ENCODE assay signal across 9 cellular contexts in genomic region chr16:72066747-72067146, GRCh38. TPM values are rescaled to one million over a fixed set of nuclear protein-coding genes. Genes with fewer than 3 reads are reported as not detected.
DNase-seq lines count a peak whose midpoint lies in the region; ATAC-seq, FAIRE-seq and TF ChIP-seq lines count a peak whose summit lies in the region.
"Had no signal": no experiment of that assay in that cellular context is flagged by ENCODE, and none has a peak within 500 bp of the region (broad histone marks: within the 10 kb centered on the region; RNA-seq: fewer than 3 reads in every experiment).

No MANE protein-coding gene starts in this region.

- no peaks in the 10 kb centered on the region for H3K23me2 ChIP-seq in H1 (ENCODE audit: low read depth, low read length)

- no TSS peak for BruUV-seq in OCI-LY7 (replicated peaks; lab: Mats Ljungman, UMichigan)

- TF ChIP-seq EP300 in H1 (IDR thresholded peaks at IDR 0.05; ENCODE audit: borderline replicate concordance in 1 of 2, low read depth in 2 of 2, low read length in 2 of 2): no peak

- peaks cover 4% of the 10 kb centered on the region for H3K9me3 Mint-ChIP-seq in GM23338

- peak; percentile 76 to 84 for TF ChIP-seq RAD21 in H1 (IDR thresholded peaks at IDR 0.05 in 1 of 2, conservative IDR thresholded peaks at IDR 0.05 in 1 of 2; ENCODE audit: low read depth in 2 of 2, low read length in 2 of 2)

- H2BK120ac ChIP-seq in H1 (replicated peaks; ENCODE audit: low read depth, low read length) (no peak overlapping the region), mesendoderm (ENCODE audit: low read depth, low read length) (no peak overlapping the region)

- CTCF ChIA-PET in OCI-LY7 (lab: Charles Lee; ENCODE audit: unreplicated experiment): no interaction called here
- CTCF ChIA-PET in H1 (lab: Charles Lee; ENCODE audit: partially characterized antibody): interaction anchor here (0.6 to 3.8 kb wide), 17 partner anchors 12 to 379 kb away, joined by 3 to 108 read pairs (median 4); partner anchors contain the start of genes DHX38, HP and TXNL4B

- intact Hi-C loops in OCI-LY7 (cut with micrococcal nuclease; ENCODE audit: unreplicated experiment): loop anchor here (2.0 kb wide), 1 partner anchor 32 kb away; no protein-coding TSS in a partner anchor

- POLR2A ChIA-PET in OCI-LY7 (lab: Charles Lee): interaction anchor here (0.5 to 1.0 kb wide), 2 partner anchors 29 to 538 kb away, joined by 3 read pairs; no protein-coding TSS in a partner anchor
- POLR2A ChIA-PET in H1 (lab: Charles Lee; ENCODE audit: partially characterized antibody): interaction anchor here (0.7 to 0.9 kb wide), 3 partner anchors 11 to 30 kb away, joined by 3 to 4 read pairs (median 3); no protein-coding TSS in a partner anchor

- H3K9ac ChIP-seq in H1 (replicated peaks in 1 of 4; ENCODE audit: extremely low read depth in 1 of 4, low read depth in 3 of 4, low read length in 3 of 4): no peak overlapping the region
- peak overlapping the region; percentile 38 for H3K9ac ChIP-seq in mesendoderm (ENCODE audit: low read length)

- no peaks in the 10 kb centered on the region for H3K36me3 Mint-ChIP-seq in GM23338 (ENCODE audit: low read depth)

- no peak overlapping the region for H2BK12ac ChIP-seq in H1 (ENCODE audit: low read depth, low read length)

- H2AFZ ChIP-seq in GM23338: no peak overlapping the region
- no peak overlapping the region for H2AFZ ChIP-seq in OCI-LY7 (ENCODE audit: low read length)
- no peak overlapping the region for H2AFZ ChIP-seq in H1 (ENCODE audit: low read length)

- H3K79me1 ChIP-seq in H1 (ENCODE audit: low read depth, low read length) (no peaks in the 10 kb centered on the region), mesendoderm (ENCODE audit: low read length) (no peaks in the 10 kb centered on the region)

- no peak overlapping the region for H3K56ac ChIP-seq in H1 (replicated peaks; ENCODE audit: insufficient read length, low read depth, low read length)
- no peak overlapping the region for H3K56ac ChIP-seq in mesendoderm (ENCODE audit: low read length)

- H2BK5ac ChIP-seq in H1 (ENCODE audit: low read depth, low read length) (no peak overlapping the region), mesendoderm (ENCODE audit: low read length) (no peak overlapping the region)

- no peaks in the 10 kb centered on the region for H3K27me3 ChIP-seq in GM23338 (ENCODE audit: insufficient read depth)
- no peaks in the 10 kb centered on the region for H3K27me3 ChIP-seq in H1 (replicated peaks in 1 of 4; ENCODE audit: control insufficient read depth in 3 of 4, extremely low read depth in 1 of 4, insufficient read depth in 3 of 4, low read length in 3 of 4)
- H3K27me3 ChIP-seq in mesendoderm (ENCODE audit: insufficient read depth, low read length, poor library complexity): no peaks in the 10 kb centered on the region

- no peak overlapping the region for H4K91ac ChIP-seq in H1 (replicated peaks; ENCODE audit: insufficient read length, low read length)

- FAIRE-seq in H1 (lab: Jason Lieb, UNC): no peak

- H3K4me1 ChIP-seq in GM23338 (ENCODE audit: insufficient read depth) (no peaks in the 10 kb centered on the region), OCI-LY7 (ENCODE audit: insufficient read depth, low read length, poor library complexity, severe bottlenecking) (no peaks in the 10 kb centered on the region), H1 (replicated peaks in 1 of 4; ENCODE audit: control insufficient read depth in 3 of 4, insufficient read depth in 4 of 4, low read length in 3 of 4) (no peaks in the 10 kb centered on the region), mesendoderm (ENCODE audit: control insufficient read depth, low read depth, low read length) (no peaks in the 10 kb centered on the region)

- H3K23ac ChIP-seq in H1 (ENCODE audit: insufficient read length): no peak overlapping the region
- H3K23ac ChIP-seq in mesendoderm (ENCODE audit: low read length): no peak overlapping the region

- H3K9me3 ChIP-seq in OCI-LY7 (ENCODE audit: low read length) (no peaks in the 10 kb centered on the region), H1 (ENCODE audit: insufficient read depth in 2 of 2, low read depth in 1 of 2, low read length in 1 of 2) (no peaks in the 10 kb centered on the region)

- H3K9me2 ChIP-seq in GM23338 (ENCODE audit: insufficient read depth): no peaks in the 10 kb centered on the region
- no peaks in the 10 kb centered on the region for H3K9me2 ChIP-seq in OCI-LY7 (ENCODE audit: insufficient read depth, low read length)

- H3K79me2 ChIP-seq in GM23338 (replicated peaks; ENCODE audit: insufficient read depth) (no peaks in the 10 kb centered on the region), OCI-LY7 (ENCODE audit: insufficient read depth, low read depth, low read length) (no peaks in the 10 kb centered on the region), H1 (ENCODE audit: control insufficient read depth in 1 of 2, insufficient read depth in 2 of 2, low read length in 2 of 2) (no peaks in the 10 kb centered on the region), mesendoderm (ENCODE audit: control insufficient read depth, insufficient read depth, low read length) (no peaks in the 10 kb centered on the region)

- no peak overlapping the region for H4K5ac ChIP-seq in H1 (ENCODE audit: insufficient read length, low read depth, low read length)
- no peak overlapping the region for H4K5ac ChIP-seq in mesendoderm (ENCODE audit: low read length)

- TF ChIP-seq CTCF in GM23338 (conservative IDR thresholded peaks at IDR 0.05; ENCODE audit: low read depth in 2 of 2) (peak; percentile 67 to 69), OCI-LY7 (conservative IDR thresholded peaks at IDR 0.05; ENCODE audit: low read length) (peak; percentile 83), H1 (IDR thresholded peaks at IDR 0.05; ENCODE audit: control extremely low read depth in 1 of 3, insufficient read depth in 1 of 3, low read depth in 1 of 3, low read length in 3 of 3) (peak in 2 of 3 experiments; percentile 61 to 73; a peak in 3 of 4 replicates)

- H3K27ac Mint-ChIP-seq in GM23338: no peak overlapping the region

- H2BK20ac ChIP-seq in H1 (ENCODE audit: low read length): no peak overlapping the region

- WGBS in H1 (ENCODE audit: extremely low coverage in 1 of 2, insufficient coverage in 1 of 2, insufficient read length in 1 of 2, insufficient replicate concordance in 2 of 2, low coverage in 1 of 2, low lambda C conversion rate in 2 of 2, missing lambda C conversion rate in 1 of 2), 2 experiments: 12% methylated on average over 1 of the region's 1 CpG; no CpG with 5 or more reads in 1 of the 2 experiments
- no CpG with 5 or more reads among the region's 1 CpG for WGBS in mesendoderm (ENCODE audit: extremely low coverage, insufficient coverage, low lambda C conversion rate)

- no peak overlapping the region for H2AK5ac ChIP-seq in H1 (ENCODE audit: low read depth, low read length)
- H2AK5ac ChIP-seq in mesendoderm (ENCODE audit: low read length): no peak overlapping the region

- TF ChIP-seq POLR2A in H1 (IDR thresholded peaks at IDR 0.05; ENCODE audit: control extremely low read depth in 1 of 2, low read depth in 2 of 2, low read length in 2 of 2): no peak

- H3K4me1 Mint-ChIP-seq in GM23338: no peaks in the 10 kb centered on the region

- H3K36me3 ChIP-seq in GM23338 (ENCODE audit: insufficient read depth): no peaks in the 10 kb centered on the region
- H3K36me3 ChIP-seq in OCI-LY7 (ENCODE audit: insufficient read depth, low read length): no peaks in the 10 kb centered on the region
- H3K36me3 ChIP-seq in H1 (ENCODE audit: control insufficient read depth in 2 of 4, insufficient read depth in 4 of 4, low read length in 3 of 4): no peaks in the 10 kb centered on the region
- H3K36me3 ChIP-seq in mesendoderm (ENCODE audit: control insufficient read depth, insufficient read depth, low read length): no peaks in the 10 kb centered on the region

- H3F3A ChIP-seq in GM23338 (replicated peaks; ENCODE audit: low read depth): no peaks in the 10 kb centered on the region

- H3K4me2 ChIP-seq in GM23338 (no peak overlapping the region), OCI-LY7 (ENCODE audit: low read length) (no peak overlapping the region), H1 (ENCODE audit: insufficient read depth in 1 of 2, low read depth in 2 of 2, low read length in 2 of 2) (no peak overlapping the region), mesendoderm (ENCODE audit: low read length) (no peak overlapping the region)

- H2BK15ac ChIP-seq in H1 (ENCODE audit: low read length) (no peak overlapping the region), mesendoderm (replicated peaks; ENCODE audit: low read depth) (no peak overlapping the region)

- H3K14ac ChIP-seq in H1 (ENCODE audit: insufficient read length): no peak overlapping the region

- no peak overlapping the region for H4K8ac ChIP-seq in H1 (ENCODE audit: extremely low read depth, insufficient read depth, low read length)
- no peak overlapping the region for H4K8ac ChIP-seq in mesendoderm (ENCODE audit: low read depth, low read length)

- ATAC-seq in GM23338 (peak; percentile 78), GM19328 (IDR thresholded peaks at IDR 0.05; ENCODE audit: unreplicated experiment) (no peak)

- H3K4ac ChIP-seq in H1 (replicated peaks; ENCODE audit: insufficient read length, low read depth, low read length) (no peak overlapping the region), mesendoderm (ENCODE audit: low read depth, low read length) (no peak overlapping the region)

- peaks cover 3% of the 10 kb centered on the region for H3K27me3 Mint-ChIP-seq in GM23338 (ENCODE audit: insufficient read depth, low read depth, poor library complexity)

- DNase-seq in DMS153 (lab: John Stamatoyannopoulos, UW): peak; percentile 24
- DNase-seq in GM23338 (ENCODE audit: low spot score): peak; percentile 77
- DNase-seq in OCI-LY7 (ENCODE audit: low spot score): peak; percentile 47
- no peak for DNase-seq in H1 (ENCODE audit: low read depth in 1 of 2, low spot score in 2 of 2)
- DNase-seq in mesendoderm: peak; percentile 68
- no peak for DNase-seq in UCSD-AML1 (lab: John Stamatoyannopoulos, UW; ENCODE audit: unreplicated experiment)
- DNase-seq in activated CD8-positive, alpha-beta memory T cell treated with anti-CD3 and anti-CD28 coated beads for 24 hours: no peak

- H3K27ac ChIP-seq in GM23338 (ENCODE audit: low read depth) (no peak overlapping the region), OCI-LY7 (ENCODE audit: low read depth, low read length, poor library complexity, severe bottlenecking) (no peak overlapping the region), H1 (ENCODE audit: low read depth, low read length) (no peak overlapping the region), mesendoderm (ENCODE audit: low read depth, low read length) (no peak overlapping the region)
- H3K27ac ChIP-seq: skin epidermis had no signal

- H4K20me1 ChIP-seq in GM23338 (replicated peaks; ENCODE audit: insufficient read depth) (no peaks in the 10 kb centered on the region), OCI-LY7 (ENCODE audit: insufficient read depth, low read length) (no peaks in the 10 kb centered on the region), H1 (replicated peaks in 1 of 2; ENCODE audit: control insufficient read depth in 1 of 2, insufficient read depth in 2 of 2, low read length in 2 of 2) (no peaks in the 10 kb centered on the region)

- H3K4me3 Mint-ChIP-seq in GM23338: no peak overlapping the region

- H3K18ac ChIP-seq in H1 (ENCODE audit: extremely low read depth, low read length): no peak overlapping the region
- H3K18ac ChIP-seq in mesendoderm (ENCODE audit: low read length): no peak overlapping the region

- H3K4me3 ChIP-seq in GM23338: no peak overlapping the region
- no peak overlapping the region for H3K4me3 ChIP-seq in OCI-LY7 (ENCODE audit: low read depth, low read length, poor library complexity, severe bottlenecking)
- no peak overlapping the region for H3K4me3 ChIP-seq in H1 (ENCODE audit: extremely low read depth in 1 of 4, insufficient read depth in 2 of 4, low read depth in 3 of 4, low read length in 4 of 4)
- no peak overlapping the region for H3K4me3 ChIP-seq in mesendoderm (ENCODE audit: low read length)
- H3K4me3 ChIP-seq: skin epidermis had no signal

RNA-seq across cellular contexts. Expression of gene HPR, which starts 3.7 kb away (rescaled TPM):
- total RNA-seq in GM23338 (2014; rRNA removed; shearing (Covaris generic)): not detected in 2 replicates
- polyA plus RNA-seq in GM23338 (2016; fragmentation: Nextera tagmentation; extraction: Ambion mirVana): not detected in 2 replicates
- total RNA-seq in OCI-LY7 (2014; rRNA removed; shearing (Covaris generic)): not detected in 2 replicates
- total RNA-seq in OCI-LY7 (2022): not detected in 2 replicates
- not detected in 2 replicates for total RNA-seq in H1 (2021; fragmentation: NEBNext Ultra II Directional; extraction: Animal tissue kit (Norgen Biotek cat#: 25700))
- 0.14 and 0.24 TPM in 2 replicates for polyA plus RNA-seq in H1 (2011; rRNA removed)
- 0.10 TPM for polyA plus RNA-seq in H1 (2011; cell fraction: cytosol; rRNA removed)
- not detected for polyA plus RNA-seq in H1 (2011; cell fraction: nucleus; rRNA removed)
- 0.17 TPM in 1 of 4 replicates, not detected in the others for polyA plus RNA-seq in H1 (2012, experiment 1 of 2)
- not detected for polyA plus RNA-seq in H1 (2012, experiment 2 of 2)
- not detected for polyA plus RNA-seq in H1 (2013, experiment 1 of 2)
- not detected for polyA plus RNA-seq in H1 (2013, experiment 2 of 2)
- not detected in 2 replicates for polyA minus RNA-seq in H1 (2011; rRNA and poly(A)+ RNA removed)
- polyA minus RNA-seq in H1 (2011; cell fraction: cytosol; rRNA and poly(A)+ RNA removed): not detected
- not detected for polyA minus RNA-seq in H1 (2011; cell fraction: nucleus; rRNA and poly(A)+ RNA removed)
- polyA plus RNA-seq in mesendoderm (2013, experiment 1 of 2): 0.03 TPM
- polyA plus RNA-seq in mesendoderm (2013, experiment 2 of 2): not detected

RNA-seq across cellular contexts. Expression of gene HP, which starts 12.4 kb away (rescaled TPM):
- total RNA-seq in GM23338 (2014; rRNA removed; shearing (Covaris generic)): not detected in 2 replicates
- polyA plus RNA-seq in GM23338 (2016; fragmentation: Nextera tagmentation; extraction: Ambion mirVana) (0.26 and 0.43 TPM in 2 replicates), H1 (2011; rRNA removed) (not detected in 2 replicates)
- total RNA-seq in OCI-LY7 (2014; rRNA removed; shearing (Covaris generic)): not detected in 2 replicates
- not detected in 2 replicates for total RNA-seq in OCI-LY7 (2022)
- total RNA-seq in H1 (2021; fragmentation: NEBNext Ultra II Directional; extraction: Animal tissue kit (Norgen Biotek cat#: 25700)): not detected in 2 replicates
- 0.08 TPM for polyA plus RNA-seq in H1 (2011; cell fraction: cytosol; rRNA removed)
- not detected for polyA plus RNA-seq in H1 (2011; cell fraction: nucleus; rRNA removed)
- 0.19 TPM in 1 of 4 replicates, not detected in the others for polyA plus RNA-seq in H1 (2012, experiment 1 of 2)
- not detected for polyA plus RNA-seq in H1 (2012, experiment 2 of 2)
- not detected for polyA plus RNA-seq in H1 (2013, experiment 1 of 2)
- not detected for polyA plus RNA-seq in H1 (2013, experiment 2 of 2)
- not detected in 2 replicates for polyA minus RNA-seq in H1 (2011; rRNA and poly(A)+ RNA removed)
- not detected for polyA minus RNA-seq in H1 (2011; cell fraction: cytosol; rRNA and poly(A)+ RNA removed)
- not detected for polyA minus RNA-seq in H1 (2011; cell fraction: nucleus; rRNA and poly(A)+ RNA removed)
- polyA plus RNA-seq in mesendoderm (2013, experiment 1 of 2): not detected
- polyA plus RNA-seq in mesendoderm (2013, experiment 2 of 2): not detected

RNA-seq across cellular contexts. Expression of gene TXNL4B, which starts 26.7 kb away (rescaled TPM):
- 8.9 and 9.0 TPM in 2 replicates for total RNA-seq in GM23338 (2014; rRNA removed; shearing (Covaris generic))
- polyA plus RNA-seq in GM23338 (2016; fragmentation: Nextera tagmentation; extraction: Ambion mirVana): 3.7 and 4.6 TPM in 2 replicates
- 7.9 and 9.5 TPM in 2 replicates for total RNA-seq in OCI-LY7 (2014; rRNA removed; shearing (Covaris generic))
- 14.5 and 16.4 TPM in 2 replicates for total RNA-seq in OCI-LY7 (2022)
- 8.6 and 10.6 TPM in 2 replicates for total RNA-seq in H1 (2021; fragmentation: NEBNext Ultra II Directional; extraction: Animal tissue kit (Norgen Biotek cat#: 25700))
- 4.7 and 6.7 TPM in 2 replicates for polyA plus RNA-seq in H1 (2011; rRNA removed)
- polyA plus RNA-seq in H1 (2011; cell fraction: cytosol; rRNA removed): 6.7 TPM
- polyA plus RNA-seq in H1 (2011; cell fraction: nucleus; rRNA removed): 3.1 TPM
- 5.5 to 7.1 TPM (median 6.1 TPM) in 4 replicates for polyA plus RNA-seq in H1 (2012, experiment 1 of 2)
- polyA plus RNA-seq in H1 (2012, experiment 2 of 2): 4.4 TPM
- polyA plus RNA-seq in H1 (2013, experiment 1 of 2): 5.6 TPM
- 5.0 TPM for polyA plus RNA-seq in H1 (2013, experiment 2 of 2)
- 3.3 and 5.0 TPM in 2 replicates for polyA minus RNA-seq in H1 (2011; rRNA and poly(A)+ RNA removed)
- 3.4 TPM for polyA minus RNA-seq in H1 (2011; cell fraction: cytosol; rRNA and poly(A)+ RNA removed)
- 5.1 TPM for polyA minus RNA-seq in H1 (2011; cell fraction: nucleus; rRNA and poly(A)+ RNA removed)
- polyA plus RNA-seq in mesendoderm (2013, experiment 1 of 2): 6.6 TPM
- 6.1 TPM for polyA plus RNA-seq in mesendoderm (2013, experiment 2 of 2)

RNA-seq across cellular contexts. Expression of gene DHX38, which starts 26.9 kb away (rescaled TPM):
- total RNA-seq in GM23338 (2014; rRNA removed; shearing (Covaris generic)): 34.2 and 46.4 TPM in 2 replicates
- polyA plus RNA-seq in GM23338 (2016; fragmentation: Nextera tagmentation; extraction: Ambion mirVana): 31.4 and 32.9 TPM in 2 replicates
- 56.6 and 71.9 TPM in 2 replicates for total RNA-seq in OCI-LY7 (2014; rRNA removed; shearing (Covaris generic))
- 84.7 and 86.5 TPM in 2 replicates for total RNA-seq in OCI-LY7 (2022)
- total RNA-seq in H1 (2021; fragmentation: NEBNext Ultra II Directional; extraction: Animal tissue kit (Norgen Biotek cat#: 25700)): 53.5 and 58.3 TPM in 2 replicates
- polyA plus RNA-seq in H1 (2011; rRNA removed): 27.3 and 43.6 TPM in 2 replicates
- polyA plus RNA-seq in H1 (2011; cell fraction: cytosol; rRNA removed): 58.0 TPM
- 134 TPM for polyA plus RNA-seq in H1 (2011; cell fraction: nucleus; rRNA removed)
- 58.4 to 76.4 TPM (median 70.3 TPM) in 4 replicates for polyA plus RNA-seq in H1 (2012, experiment 1 of 2)
- 18.4 TPM for polyA plus RNA-seq in H1 (2012, experiment 2 of 2)
- polyA plus RNA-seq in H1 (2013, experiment 1 of 2): 26.7 TPM
- 26.6 TPM for polyA plus RNA-seq in H1 (2013, experiment 2 of 2)
- 51.2 and 78.2 TPM in 2 replicates for polyA minus RNA-seq in H1 (2011; rRNA and poly(A)+ RNA removed)
- polyA minus RNA-seq in H1 (2011; cell fraction: cytosol; rRNA and poly(A)+ RNA removed): 38.4 TPM
- polyA minus RNA-seq in H1 (2011; cell fraction: nucleus; rRNA and poly(A)+ RNA removed): 50.9 TPM
- 37.8 TPM for polyA plus RNA-seq in mesendoderm (2013, experiment 1 of 2)
- polyA plus RNA-seq in mesendoderm (2013, experiment 2 of 2): 37.0 TPM

RNA-seq across cellular contexts. Expression of gene DHODH, which starts 58.2 kb away (rescaled TPM):
- total RNA-seq in GM23338 (2014; rRNA removed; shearing (Covaris generic)): 11.7 and 15.1 TPM in 2 replicates
- polyA plus RNA-seq in GM23338 (2016; fragmentation: Nextera tagmentation; extraction: Ambion mirVana) (9.5 and 10.7 TPM in 2 replicates), H1 (2011; rRNA removed) (9.1 and 9.7 TPM in 2 replicates)
- total RNA-seq in OCI-LY7 (2014; rRNA removed; shearing (Covaris generic)): 12.3 and 15.7 TPM in 2 replicates
- total RNA-seq in OCI-LY7 (2022): 16.6 and 20.9 TPM in 2 replicates
- 15.3 and 19.4 TPM in 2 replicates for total RNA-seq in H1 (2021; fragmentation: NEBNext Ultra II Directional; extraction: Animal tissue kit (Norgen Biotek cat#: 25700))
- polyA plus RNA-seq in H1 (2011; cell fraction: cytosol; rRNA removed): 11.3 TPM
- 12.5 TPM for polyA plus RNA-seq in H1 (2011; cell fraction: nucleus; rRNA removed)
- polyA plus RNA-seq in H1 (2012, experiment 1 of 2): 11.1 to 15.3 TPM (median 13.9 TPM) in 4 replicates
- polyA plus RNA-seq in H1 (2012, experiment 2 of 2): 6.3 TPM
- 9.7 TPM for polyA plus RNA-seq in H1 (2013, experiment 1 of 2)
- polyA plus RNA-seq in H1 (2013, experiment 2 of 2): 11.7 TPM
- 6.5 and 6.7 TPM in 2 replicates for polyA minus RNA-seq in H1 (2011; rRNA and poly(A)+ RNA removed)
- polyA minus RNA-seq in H1 (2011; cell fraction: cytosol; rRNA and poly(A)+ RNA removed): 8.1 TPM
- 8.6 TPM for polyA minus RNA-seq in H1 (2011; cell fraction: nucleus; rRNA and poly(A)+ RNA removed)
- 11.0 TPM for polyA plus RNA-seq in mesendoderm (2013, experiment 1 of 2)
- polyA plus RNA-seq in mesendoderm (2013, experiment 2 of 2): 10.0 TPM

Comparison
In these comparisons a context has a peak if more than half of its experiments do, and no peak if none do; other contexts are left out.
1. DNase-seq: peak in DMS153 (single experiment), GM23338 (single experiment), OCI-LY7 (single experiment) and mesendoderm (single experiment); none in H1 (0 of 2), UCSD-AML1 (single experiment) and activated CD8-positive, alpha-beta memory T cell treated with anti-CD3 and anti-CD28 coated beads for 24 hours (single experiment).
2. Peak in every context shown above with its lines, with median percentiles within 50 percentile points of each other: CTCF ChIP-seq.